In the genomic region with DNA sequence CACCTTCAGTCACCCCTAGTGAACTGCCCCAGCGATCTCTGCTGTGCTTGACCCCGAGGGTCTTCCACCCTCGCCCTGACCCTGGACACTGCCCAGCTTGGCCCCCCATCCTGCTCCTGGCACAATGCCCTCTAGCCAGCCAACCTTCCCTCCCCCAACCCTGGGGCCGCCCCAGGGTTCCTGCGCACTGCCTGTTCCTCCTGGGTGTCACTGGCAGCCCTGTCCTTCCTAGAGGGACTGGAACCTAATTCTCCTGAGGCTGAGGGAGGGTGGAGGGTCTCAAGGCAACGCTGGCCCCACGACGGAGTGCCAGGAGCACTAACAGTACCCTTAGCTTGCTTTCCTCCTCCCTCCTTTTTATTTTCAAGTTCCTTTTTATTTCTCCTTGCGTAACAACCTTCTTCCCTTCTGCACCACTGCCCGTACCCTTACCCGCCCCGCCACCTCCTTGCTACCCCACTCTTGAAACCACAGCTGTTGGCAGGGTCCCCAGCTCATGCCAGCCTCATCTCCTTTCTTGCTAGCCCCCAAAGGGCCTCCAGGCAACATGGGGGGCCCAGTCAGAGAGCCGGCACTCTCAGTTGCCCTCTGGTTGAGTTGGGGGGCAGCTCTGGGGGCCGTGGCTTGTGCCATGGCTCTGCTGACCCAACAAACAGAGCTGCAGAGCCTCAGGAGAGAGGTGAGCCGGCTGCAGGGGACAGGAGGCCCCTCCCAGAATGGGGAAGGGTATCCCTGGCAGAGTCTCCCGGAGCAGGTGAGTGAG, we compare ENCODE assay signal across 8 cellular contexts. TPM values are rescaled to one million over a fixed set of nuclear protein-coding genes. Genes with fewer than 3 reads are reported as not detected.
DNase-seq lines count a peak whose midpoint lies in the region; ATAC-seq lines count a peak whose summit lies in the region.

A gene with protein sequence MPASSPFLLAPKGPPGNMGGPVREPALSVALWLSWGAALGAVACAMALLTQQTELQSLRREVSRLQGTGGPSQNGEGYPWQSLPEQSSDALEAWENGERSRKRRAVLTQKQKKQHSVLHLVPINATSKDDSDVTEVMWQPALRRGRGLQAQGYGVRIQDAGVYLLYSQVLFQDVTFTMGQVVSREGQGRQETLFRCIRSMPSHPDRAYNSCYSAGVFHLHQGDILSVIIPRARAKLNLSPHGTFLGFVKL (plus strand): TSS at position 207 of the 763 bp plus-strand sequence. CDS start 290 bp downstream, at position 497.

- H3K27me3 Mint-ChIP-seq in stimulated activated naive CD8-positive, alpha-beta T cell treated with anti-CD3 and anti-CD28 coated beads, Interleukin-15, Interleukin-2, amounts not matched to agents 100 ng/mL and 50 ng/mL, for 24 hours = no peaks in the 10 kb centered on the region

- ATAC-seq in stimulated activated naive CD8-positive, alpha-beta T cell treated with anti-CD3 and anti-CD28 coated beads, Interleukin-15, Interleukin-2, amounts not matched to agents 100 U/mL and 50 U/mL, for 24 hours = no peak
- ATAC-seq in aorta (ENCODE audit: low FRiP score) (peak; percentile 34), GM21515 (IDR thresholded peaks at IDR 0.05; ENCODE audit: unreplicated experiment) (no peak), HG02798 (IDR thresholded peaks at IDR 0.05; ENCODE audit: poor library complexity, unreplicated experiment) (no peak)

- H3K9me3 Mint-ChIP-seq in stimulated activated naive CD8-positive, alpha-beta T cell treated with anti-CD3 and anti-CD28 coated beads, Interleukin-15, Interleukin-2, amounts not matched to agents 100 ng/mL and 50 ng/mL, for 24 hours = no peaks in the 10 kb centered on the region

- H3K27ac ChIP-seq in caudate nucleus (ENCODE audit: low read depth, low read length) (peak within 1 kb of the TSS; percentile 96), aorta (ENCODE audit: low read depth in 1 of 2, low read length in 2 of 2) (peak within 1 kb of the TSS; percentile 62 to 93)

- peaks cover 7% of the 10 kb centered on the region for H3K36me3 Mint-ChIP-seq in stimulated activated naive CD8-positive, alpha-beta T cell treated with anti-CD3 and anti-CD28 coated beads, Interleukin-15, Interleukin-2, amounts not matched to agents 100 ng/mL and 50 ng/mL, for 24 hours (ENCODE audit: low read depth)

- H3K4me1 ChIP-seq in aorta (ENCODE audit: control insufficient read depth in 1 of 2, insufficient read depth in 2 of 2, low read length in 2 of 2) = no peaks in the 10 kb centered on the region

- peak within 1 kb of the TSS; percentile 78 for H3K4me3 Mint-ChIP-seq in stimulated activated naive CD8-positive, alpha-beta T cell treated with anti-CD3 and anti-CD28 coated beads, Interleukin-15, Interleukin-2, amounts not matched to agents 100 ng/mL and 50 ng/mL, for 24 hours

- peaks cover 52% of the 10 kb centered on the region for H3K4me1 Mint-ChIP-seq in stimulated activated naive CD8-positive, alpha-beta T cell treated with anti-CD3 and anti-CD28 coated beads, Interleukin-15, Interleukin-2, amounts not matched to agents 100 ng/mL and 50 ng/mL, for 24 hours (ENCODE audit: low read depth)

- no peak for DNase-seq in stimulated activated naive CD8-positive, alpha-beta T cell treated with anti-CD3 and anti-CD28 coated beads, Interleukin-15, Interleukin-2, amounts not matched to agents 100 U/mL and 50 U/mL, for 24 hours
- DNase-seq in caudate nucleus (lab: John Stamatoyannopoulos, UW) (peak in 12 of 61 donors; percentile 31 to 78 (median 52)), mesenteric fat pad (ENCODE audit: low spot score) (no peak), aorta (peak; percentile 80 to 81), G401 (ENCODE audit: low spot score) (no peak)

- intact Hi-C loops in aorta (cut with DNase I) = loop anchor here (1.0 to 5.0 kb wide), 3 partner anchors 42 to 206 kb away; partner anchors contain the start of gene KCTD11 (in 1 of the 2)

- H3K4me3 ChIP-seq in aorta (ENCODE audit: low read length in 2 of 2) = no peak within 1 kb of the TSS

- in situ Hi-C loops in G401 (cut with HindIII; ENCODE audit: low sequenced_read_pairs) = no loop called here

- no peaks in the 10 kb centered on the region for H3K36me3 ChIP-seq in aorta (ENCODE audit: control insufficient read depth in 1 of 2, insufficient read depth in 2 of 2, low read length in 1 of 2)

- WGBS in aorta, 2 donors = 22 to 25% methylated on average over 16 of the region's 16 CpGs

- peak within 1 kb of the TSS; percentile 85 for H3K27ac Mint-ChIP-seq in stimulated activated naive CD8-positive, alpha-beta T cell treated with anti-CD3 and anti-CD28 coated beads, Interleukin-15, Interleukin-2, amounts not matched to agents 100 ng/mL and 50 ng/mL, for 24 hours

- no peaks in the 10 kb centered on the region for H3K9me3 ChIP-seq in aorta (ENCODE audit: control insufficient read depth, low read length)

- H3K27me3 ChIP-seq in aorta (ENCODE audit: control insufficient read depth in 1 of 2, insufficient read depth in 2 of 2, low read length in 1 of 2) = no peaks in the 10 kb centered on the region

RNA-seq across cellular contexts. Expression of the gene that starts here (rescaled TPM):
- total RNA-seq in mesenteric fat pad (26.3 TPM), aorta (10 to 100 TPM; 17.7 to 28.6 TPM)
- 10 to 100 TPM; 25.7 to 26.4 TPM for polyA plus RNA-seq in aorta
- 1.5 TPM in 1 of 2 replicates, not detected in the other for total RNA-seq in G401 (2014; rRNA removed; shearing (Covaris generic))

Comparison
In these comparisons a context has a peak if more than half of its experiments do, and no peak if none do; other contexts are left out.
1. DNase-seq: peak in aorta (2 of 2); none in stimulated activated naive CD8-positive, alpha-beta T cell treated with anti-CD3 and anti-CD28 coated beads, Interleukin-15, Interleukin-2, amounts not matched to agents 100 U/mL and 50 U/mL, for 24 hours (single experiment), mesenteric fat pad (single experiment) and G401 (single experiment).